Comparison of ENCODE assay signal across 31 cellular contexts in genomic region chr10:97785231-97785630, GRCh38. TPM values are rescaled to one million over a fixed set of nuclear protein-coding genes. Genes with fewer than 3 reads are reported as not detected.
"Had no signal": no experiment of that assay in that cellular context is flagged by ENCODE, and none has a peak within 500 bp of the region (broad histone marks: within the 10 kb centered on the region; RNA-seq: fewer than 3 reads in every experiment).

No MANE protein-coding gene starts in this region.

- DNase-seq: cortex of kidney; effector memory CD8-positive, alpha-beta T cell; erythroblast; esophagus squamous epithelium; foreskin melanocyte; glutamatergic neuron; heart right ventricle; hippocampal formation; kidney glomerular epithelial cell; left colon; left ventricle myocardium superior; mesendoderm; midbrain; naive thymus-derived CD4-positive, alpha-beta T cell; occipital lobe; ovary; stimulated activated CD4-positive, alpha-beta T cell treated with anti-CD3 and anti-CD28 coated beads, Interleukin-12 subunit alpha, Interleukin-12 subunit beta, amount 100 ng/mL, for 4 hours; stimulated activated CD4-positive, alpha-beta T cell treated with anti-CD3 and anti-CD28 coated beads, Interleukin-1b, Interleukin-23, amount 100 ng/mL, for 48 hours; stimulated activated CD4-positive, alpha-beta T cell treated with anti-CD3 and anti-CD28 coated beads, Interleukin-4, amount 100 ng/mL, for 1 hour; stimulated activated CD8-positive, alpha-beta memory T cell treated with anti-CD3 and anti-CD28 coated beads, Interleukin-4, amount 100 ng/mL, for 48 hours; stimulated activated naive CD4-positive, alpha-beta T cell; stimulated activated naive CD8-positive, alpha-beta T cell treated with anti-CD3 and anti-CD28 coated beads, Interleukin-15, amount 100 ng/mL, for 72 hours; transverse colon; uterus had no signal

- H3K4me2 ChIP-seq: smooth muscle cell had no signal

- FAIRE-seq: endometrium, islet of Langerhans had no signal

- H3K4me1 ChIP-seq: uterus had no signal

- H3K36me3 ChIP-seq: esophagus squamous epithelium, heart right ventricle, ovary, suprapubic skin, transverse colon, upper lobe of right lung, uterus had no signal

- H3K27me3 ChIP-seq: ovary, upper lobe of right lung, uterus had no signal

- H3K4me3 ChIP-seq: esophagus squamous epithelium, heart right ventricle, ovary, smooth muscle cell, suprapubic skin, transverse colon, upper lobe of right lung, uterus had no signal

- H3K9me3 ChIP-seq: esophagus squamous epithelium, heart right ventricle, ovary, suprapubic skin, transverse colon, upper lobe of right lung, uterus had no signal

- H3K27ac ChIP-seq: esophagus squamous epithelium, heart right ventricle, ovary, suprapubic skin, transverse colon, uterus had no signal

RNA-seq across cellular contexts. Expression of gene SFRP5, which starts 13.4 kb away (rescaled TPM):
- total RNA-seq: dermis microvascular lymphatic vessel endothelial cell, lung microvascular endothelial cell, smooth muscle cell had no signal
